ENCODE assay signal across 11 cellular contexts in genomic region chr3:45123841-45124269, GRCh38. TPM values are rescaled to one million over a fixed set of nuclear protein-coding genes. Genes with fewer than 3 reads are reported as not detected.
DNase-seq lines count a peak whose midpoint lies in the region; ATAC-seq, FAIRE-seq and TF ChIP-seq lines count a peak whose summit lies in the region.
"Had no signal": no experiment of that assay in that cellular context is flagged by ENCODE, and none has a peak within 500 bp of the region (broad histone marks: within the 10 kb centered on the region; RNA-seq: fewer than 3 reads in every experiment).

No MANE protein-coding gene starts in this region.

- no peak for TF ChIP-seq EP300 in H1 (IDR thresholded peaks at IDR 0.05; ENCODE audit: borderline replicate concordance in 1 of 2, low read depth in 2 of 2, low read length in 2 of 2)

- H2BK15ac ChIP-seq in H1 (ENCODE audit: low read length): no peak overlapping the region

- FAIRE-seq in H1 (lab: Jason Lieb, UNC): no peak
- FAIRE-seq: colon had no signal

- peaks cover 7% of the 10 kb centered on the region for H3K79me1 ChIP-seq in H1 (ENCODE audit: low read depth, low read length)

- DNase-seq in EH (ENCODE audit: low read depth): peak; percentile 97
- peak; percentile 79 for DNase-seq in NCI-H226
- peak in 1 of 2 experiments; percentile 19 for DNase-seq in H1 (ENCODE audit: low read depth in 1 of 2, low spot score in 2 of 2)
- peak; percentile 58 for DNase-seq in osteoblast (ENCODE audit: insufficient read length, low spot score, missing footprints)
- DNase-seq in HEK293T (ENCODE audit: extremely low spot score): no peak
- DNase-seq in prostate gland (ENCODE audit: low spot score): no peak
- DNase-seq: activated CD4-positive, alpha-beta T cell treated with anti-CD3 and anti-CD28 coated beads, Interleukin-2, amount 50 U/mL, for 4 hours; GDM1 had no signal

- H2BK20ac ChIP-seq in H1 (ENCODE audit: low read length): no peak overlapping the region

- H3K27me3 ChIP-seq in H1 (replicated peaks in 1 of 4; ENCODE audit: control insufficient read depth in 3 of 4, extremely low read depth in 1 of 4, insufficient read depth in 3 of 4, low read length in 3 of 4) (no peaks in the 10 kb centered on the region), osteoblast (ENCODE audit: insufficient read depth, low read length) (no peaks in the 10 kb centered on the region), prostate gland (replicated peaks; ENCODE audit: insufficient read depth) (no peaks in the 10 kb centered on the region)

- CTCF ChIA-PET in H1 (lab: Charles Lee; ENCODE audit: partially characterized antibody) (interaction anchor here (0.7 to 1.8 kb wide), 3 partner anchors 22 to 87 kb away, joined by 4 to 12 read pairs (median 6); partner anchors contain the start of gene CDCP1), HEK293T (lab: Yijun Ruan, JAX) (no interaction called here)

- H2BK5ac ChIP-seq in H1 (ENCODE audit: low read depth, low read length): no peak overlapping the region

- H3K4me1 ChIP-seq in H1 (replicated peaks in 1 of 4; ENCODE audit: control insufficient read depth in 3 of 4, insufficient read depth in 4 of 4, low read length in 3 of 4): no peaks in the 10 kb centered on the region
- H3K4me1 ChIP-seq in osteoblast (ENCODE audit: insufficient read depth, low read length): peaks cover 37% of the 10 kb centered on the region
- no peaks in the 10 kb centered on the region for H3K4me1 ChIP-seq in prostate gland (replicated peaks)

- no peak overlapping the region for H3K9ac ChIP-seq in H1 (replicated peaks in 1 of 4; ENCODE audit: extremely low read depth in 1 of 4, low read depth in 3 of 4, low read length in 3 of 4)

- no peaks in the 10 kb centered on the region for H3K23me2 ChIP-seq in H1 (ENCODE audit: low read depth, low read length)

- H3K14ac ChIP-seq in H1 (ENCODE audit: insufficient read length): no peak overlapping the region

- H2AK5ac ChIP-seq in H1 (ENCODE audit: low read depth, low read length): no peak overlapping the region

- POLR2A ChIA-PET in H1 (lab: Charles Lee; ENCODE audit: partially characterized antibody) (interaction anchor here (1.2 kb wide), 1 partner anchor 10 kb away, joined by 3 read pairs; no protein-coding TSS in a partner anchor), HEK293T (lab: Yijun Ruan, JAX) (no interaction called here)

- H4K5ac ChIP-seq in H1 (ENCODE audit: insufficient read length, low read depth, low read length): no peak overlapping the region

- H4K91ac ChIP-seq in H1 (replicated peaks; ENCODE audit: insufficient read length, low read length): no peak overlapping the region

- H2BK12ac ChIP-seq in H1 (ENCODE audit: low read depth, low read length): no peak overlapping the region

- H3K56ac ChIP-seq in H1 (replicated peaks; ENCODE audit: insufficient read length, low read depth, low read length): no peak overlapping the region

- no peak overlapping the region for H4K8ac ChIP-seq in H1 (ENCODE audit: extremely low read depth, insufficient read depth, low read length)

- H3K18ac ChIP-seq in H1 (ENCODE audit: extremely low read depth, low read length): no peak overlapping the region

- H3K27ac ChIP-seq in H1 (ENCODE audit: low read depth, low read length) (no peak overlapping the region), osteoblast (ENCODE audit: low read depth, low read length) (peak overlapping the region; percentile 88), prostate gland (peak overlapping the region in 1 of 2 donors; percentile 14)

- H3K23ac ChIP-seq in H1 (ENCODE audit: insufficient read length): no peak overlapping the region

- TF ChIP-seq POLR2A in H1 (IDR thresholded peaks at IDR 0.05; ENCODE audit: control extremely low read depth in 1 of 2, low read depth in 2 of 2, low read length in 2 of 2) (no peak), GM18505 (IDR thresholded peaks at IDR 0.05; ENCODE audit: borderline replicate concordance, extremely low read depth, insufficient read depth, insufficient read length) (no peak), prostate gland (IDR thresholded peaks at IDR 0.05) (no peak)

- TF ChIP-seq RAD21 in H1 (IDR thresholded peaks at IDR 0.05 in 1 of 2, conservative IDR thresholded peaks at IDR 0.05 in 1 of 2; ENCODE audit: low read depth in 2 of 2, low read length in 2 of 2): no peak

- WGBS in H1 (ENCODE audit: extremely low coverage in 1 of 2, insufficient coverage in 1 of 2, insufficient read length in 1 of 2, insufficient replicate concordance in 2 of 2, low coverage in 1 of 2, low lambda C conversion rate in 2 of 2, missing lambda C conversion rate in 1 of 2), 2 experiments: 80% methylated on average over 2 of the region's 2 CpGs; no CpG with 5 or more reads in 1 of the 2 experiments
- WGBS in prostate gland: 64% methylated on average over 2 of the region's 2 CpGs

- H3K4me3 ChIP-seq in H1 (ENCODE audit: extremely low read depth in 1 of 4, insufficient read depth in 2 of 4, low read depth in 3 of 4, low read length in 4 of 4): no peak overlapping the region
- no peak overlapping the region for H3K4me3 ChIP-seq in osteoblast (ENCODE audit: insufficient read depth, low read length)
- no peak overlapping the region for H3K4me3 ChIP-seq in prostate gland

- H3K4me2 ChIP-seq in H1 (ENCODE audit: insufficient read depth in 1 of 2, low read depth in 2 of 2, low read length in 2 of 2): no peak overlapping the region
- H3K4me2 ChIP-seq in osteoblast (ENCODE audit: insufficient read depth, low read length): peak overlapping the region; percentile 42

- H2AFZ ChIP-seq in H1 (ENCODE audit: low read length) (no peak overlapping the region), osteoblast (ENCODE audit: low read length) (no peak overlapping the region)

- no peaks in the 10 kb centered on the region for H3K9me3 ChIP-seq in H1 (ENCODE audit: insufficient read depth in 2 of 2, low read depth in 1 of 2, low read length in 1 of 2)
- H3K9me3 ChIP-seq in osteoblast (ENCODE audit: low read depth, low read length): no peaks in the 10 kb centered on the region
- no peaks in the 10 kb centered on the region for H3K9me3 ChIP-seq in prostate gland

- ATAC-seq in HG03025 (IDR thresholded peaks at IDR 0.05; ENCODE audit: low FRiP score, unreplicated experiment): no peak
- ATAC-seq in GM18505 (IDR thresholded peaks at IDR 0.05; ENCODE audit: unreplicated experiment): no peak

- H3K79me2 ChIP-seq in H1 (ENCODE audit: control insufficient read depth in 1 of 2, insufficient read depth in 2 of 2, low read length in 2 of 2): no peaks in the 10 kb centered on the region; a peak in 1 of 4 replicates
- H3K79me2 ChIP-seq in osteoblast (ENCODE audit: insufficient read depth, low read length): peaks cover 25% of the 10 kb centered on the region

- intact Hi-C loops in prostate gland (cut with DNase I): no loop called here

- peaks cover 0 to 4% of the 10 kb centered on the region in 2 experiments for H4K20me1 ChIP-seq in H1 (replicated peaks in 1 of 2; ENCODE audit: control insufficient read depth in 1 of 2, insufficient read depth in 2 of 2, low read length in 2 of 2)
- H4K20me1 ChIP-seq in osteoblast (ENCODE audit: insufficient read depth, low read length): no peaks in the 10 kb centered on the region

- TF ChIP-seq CTCF in H1 (IDR thresholded peaks at IDR 0.05; ENCODE audit: control extremely low read depth in 1 of 3, insufficient read depth in 1 of 3, low read depth in 1 of 3, low read length in 3 of 3): no peak
- no peak for TF ChIP-seq CTCF in osteoblast (IDR thresholded peaks at IDR 0.05; ENCODE audit: extremely low read depth, low read depth, low read length)
- TF ChIP-seq CTCF in prostate gland (IDR thresholded peaks at IDR 0.05): no peak

- H3K36me3 ChIP-seq in H1 (ENCODE audit: control insufficient read depth in 2 of 4, insufficient read depth in 4 of 4, low read length in 3 of 4) (no peaks in the 10 kb centered on the region), osteoblast (ENCODE audit: insufficient read depth, low read length) (no peaks in the 10 kb centered on the region), prostate gland (no peaks in the 10 kb centered on the region)

- H3K4ac ChIP-seq in H1 (replicated peaks; ENCODE audit: insufficient read length, low read depth, low read length): no peak overlapping the region

- no peak overlapping the region for H2BK120ac ChIP-seq in H1 (replicated peaks; ENCODE audit: low read depth, low read length)

TF ChIP-seq in H1, 55 proteins besides CTCF, POLR2A, EP300 and RAD21 (continues in another document):
- TF ChIP-seq SRF (IDR thresholded peaks at IDR 0.05; ENCODE audit: low read depth, low read length) (peak; percentile 62), EZH2 (IDR thresholded peaks at IDR 0.05; ENCODE audit: low read depth, low read length, severe bottlenecking) (no peak)

TF ChIP-seq in HEK293T, 16 proteins besides CTCF, POLR2A, EP300 and RAD21:
- no peak for TF ChIP-seq FOXK2 (IDR thresholded peaks at IDR 0.05)
- no peak for TF ChIP-seq LEF1 (IDR thresholded peaks at IDR 0.05; ENCODE audit: borderline replicate concordance)
- TF ChIP-seq HDGF (IDR thresholded peaks at IDR 0.05; ENCODE audit: borderline replicate concordance): no peak
- TF ChIP-seq L3MBTL2 (conservative IDR thresholded peaks at IDR 0.05): no peak
- TF ChIP-seq TARDBP (IDR thresholded peaks at IDR 0.05): no peak
- no peak for TF ChIP-seq FOXA1 (IDR thresholded peaks at IDR 0.05)
- TF ChIP-seq FOXM1 (IDR thresholded peaks at IDR 0.05; ENCODE audit: borderline replicate concordance): no peak
- no peak for TF ChIP-seq ELF4 (IDR thresholded peaks at IDR 0.05)
- no peak for TF ChIP-seq ZNF384 (IDR thresholded peaks at IDR 0.05)
- TF ChIP-seq CTBP1 (IDR thresholded peaks at IDR 0.05; ENCODE audit: borderline replicate concordance): no peak
- no peak for TF ChIP-seq ARNT (IDR thresholded peaks at IDR 0.05)
- no peak for TF ChIP-seq SUZ12 (IDR thresholded peaks at IDR 0.05)
- no peak for TF ChIP-seq BHLHE40 (IDR thresholded peaks at IDR 0.05; ENCODE audit: borderline replicate concordance)

RNA-seq across cellular contexts. Expression of gene CDCP1, which starts 22.3 kb away (rescaled TPM):
- total RNA-seq in H1 (2021; fragmentation: NEBNext Ultra II Directional; extraction: Animal tissue kit (Norgen Biotek cat#: 25700)): 21.2 and 23.3 TPM in 2 replicates
- polyA plus RNA-seq in H1 (2011; rRNA removed): 10.0 and 10.1 TPM in 2 replicates
- 8.8 TPM for polyA plus RNA-seq in H1 (2011; cell fraction: cytosol; rRNA removed)
- polyA plus RNA-seq in H1 (2011; cell fraction: nucleus; rRNA removed): 14.0 TPM
- polyA plus RNA-seq in H1 (2012, experiment 1 of 2): 10.8 to 12.0 TPM (median 11.1 TPM) in 4 replicates
- 5.5 TPM for polyA plus RNA-seq in H1 (2012, experiment 2 of 2)
- 20.0 TPM for polyA plus RNA-seq in H1 (2013, experiment 1 of 2)
- polyA plus RNA-seq in H1 (2013, experiment 2 of 2): 22.4 TPM
- polyA minus RNA-seq in H1 (2011; rRNA and poly(A)+ RNA removed): 17.6 and 19.4 TPM in 2 replicates
- polyA minus RNA-seq in H1 (2011; cell fraction: cytosol; rRNA and poly(A)+ RNA removed): 14.3 TPM
- 11.4 TPM for polyA minus RNA-seq in H1 (2011; cell fraction: nucleus; rRNA and poly(A)+ RNA removed)
- 4.4 and 7.6 TPM in 2 replicates for total RNA-seq in osteoblast
- total RNA-seq in prostate gland: 10 to 100 TPM; 14.3 to 21.5 TPM

Comparison
In these comparisons a context has a peak if more than half of its experiments do, and no peak if none do; other contexts are left out.
1. DNase-seq: peak in EH (single experiment), NCI-H226 (single experiment) and osteoblast (single experiment); none in HEK293T (single experiment) and prostate gland (single experiment).